14 cellular contexts compared by ENCODE assay signal in the genomic region with DNA sequence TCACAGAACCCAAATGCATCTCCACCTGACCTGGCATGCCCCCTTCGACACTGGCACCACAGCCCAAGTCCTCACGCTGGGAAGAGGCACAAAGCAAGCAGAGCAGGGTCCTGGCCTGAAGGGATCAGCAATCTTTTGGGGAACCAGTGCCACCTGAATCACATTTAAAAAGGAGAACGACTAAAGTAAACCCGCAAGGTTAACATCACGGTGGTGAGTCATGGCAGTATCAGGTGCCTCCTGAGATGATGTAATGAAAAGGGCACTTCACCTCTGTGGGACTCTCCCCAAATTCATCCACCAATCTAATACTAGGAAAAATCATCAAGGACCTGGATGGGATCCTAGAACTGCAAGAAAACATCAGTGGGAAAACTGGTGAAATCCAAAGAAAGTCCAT. TPM values are rescaled to one million over a fixed set of nuclear protein-coding genes. Genes with fewer than 3 reads are reported as not detected.
DNase-seq lines count a peak whose midpoint lies in the region; ATAC-seq and TF ChIP-seq lines count a peak whose summit lies in the region.
"Had no signal": no experiment of that assay in that cellular context is flagged by ENCODE, and none has a peak within 500 bp of the region (broad histone marks: within the 10 kb centered on the region; RNA-seq: fewer than 3 reads in every experiment).

No MANE protein-coding gene starts in this region.

- TF ChIP-seq POLR2A in transverse colon (IDR thresholded peaks at IDR 0.05), result no peak

- H3K9me3 Mint-ChIP-seq in activated CD4-positive, alpha-beta memory T cell treated with anti-CD3 and anti-CD28 coated beads for 36 hours, result peaks cover 5% of the 10 kb centered on the region
- H3K9me3 Mint-ChIP-seq in activated CD4-positive, alpha-beta memory T cell treated with anti-CD3 and anti-CD28 coated beads, Interleukin-2, amount 10 ng/mL, durations not matched to agents 7 days and 5 days, result peaks cover 7% of the 10 kb centered on the region
- peaks cover 2% of the 10 kb centered on the region for H3K9me3 Mint-ChIP-seq in activated naive CD8-positive, alpha-beta T cell treated with anti-CD3 and anti-CD28 coated beads for 36 hours
- H3K9me3 Mint-ChIP-seq: natural killer cell treated with Interleukin-12 subunit alpha and Interleukin-12 subunit beta and Interleukin-15 and Interleukin-18, amount 100 ng/mL, for 72 hours had no signal

- H3K4me3 Mint-ChIP-seq in activated CD4-positive, alpha-beta memory T cell treated with anti-CD3 and anti-CD28 coated beads for 36 hours, result no peak overlapping the region
- no peak overlapping the region for H3K4me3 Mint-ChIP-seq in activated CD4-positive, alpha-beta memory T cell treated with anti-CD3 and anti-CD28 coated beads, Interleukin-2, amount 10 ng/mL, durations not matched to agents 7 days and 5 days
- no peak overlapping the region for H3K4me3 Mint-ChIP-seq in activated naive CD8-positive, alpha-beta T cell treated with anti-CD3 and anti-CD28 coated beads for 36 hours
- H3K4me3 Mint-ChIP-seq: natural killer cell treated with Interleukin-12 subunit alpha and Interleukin-12 subunit beta and Interleukin-15 and Interleukin-18, amount 100 ng/mL, for 72 hours had no signal

- peaks cover 8% of the 10 kb centered on the region for H3K36me3 Mint-ChIP-seq in activated CD4-positive, alpha-beta memory T cell treated with anti-CD3 and anti-CD28 coated beads for 36 hours
- peaks cover 19% of the 10 kb centered on the region for H3K36me3 Mint-ChIP-seq in activated CD4-positive, alpha-beta memory T cell treated with anti-CD3 and anti-CD28 coated beads, Interleukin-2, amount 10 ng/mL, durations not matched to agents 7 days and 5 days (ENCODE audit: low read depth)
- H3K36me3 Mint-ChIP-seq in activated naive CD8-positive, alpha-beta T cell treated with anti-CD3 and anti-CD28 coated beads for 36 hours, result peaks cover 22% of the 10 kb centered on the region
- H3K36me3 Mint-ChIP-seq: natural killer cell treated with Interleukin-12 subunit alpha and Interleukin-12 subunit beta and Interleukin-15 and Interleukin-18, amount 100 ng/mL, for 72 hours had no signal

- DNase-seq in activated CD4-positive, alpha-beta memory T cell treated with anti-CD3 and anti-CD28 coated beads for 36 hours, result peak; percentile 26
- no peak for DNase-seq in activated CD4-positive, alpha-beta memory T cell treated with anti-CD3 and anti-CD28 coated beads, Interleukin-2, amount 10 ng/mL, durations not matched to agents 7 days and 5 days
- DNase-seq in activated naive CD8-positive, alpha-beta T cell treated with anti-CD3 and anti-CD28 coated beads for 36 hours, result no peak
- DNase-seq in lower lobe of right lung (no peak), transverse colon (no peak), posterior cingulate gyrus (no peak), ascending aorta (ENCODE audit: low spot score in 2 of 2) (no peak)
- DNase-seq in stimulated activated CD4-positive, alpha-beta T cell treated with anti-CD3 and anti-CD28 coated beads, Interleukin-4, amount 100 ng/mL, for 4 hours, result no peak
- DNase-seq: effector memory CD4-positive, alpha-beta T cell; head of caudate nucleus; NCI-H1694 treated with DMSO at 0.1 percent for 48 hours; SK-N-SH; small intestine had no signal

- 88 to 92% methylated on average over 2 to 5 of the region's 5 CpGs for WGBS in transverse colon (ENCODE audit: low coverage in 1 of 2), 2 donors

- no peaks in the 10 kb centered on the region for H3K36me3 ChIP-seq in lower lobe of right lung
- H3K36me3 ChIP-seq in transverse colon, result no peaks in the 10 kb centered on the region
- H3K36me3 ChIP-seq in ascending aorta, result peaks cover 0 to 18% of the 10 kb centered on the region in 2 donors

- intact Hi-C loops in activated CD4-positive, alpha-beta memory T cell treated with anti-CD3 and anti-CD28 coated beads for 36 hours (cut with micrococcal nuclease), result no loop called here
- intact Hi-C loops in lower lobe of right lung (cut with DNase I), result no loop called here
- intact Hi-C loops in transverse colon (cut with DNase I; ENCODE audit: low total_unique reads), result no loop called here
- intact Hi-C loops in posterior cingulate gyrus (cut with DNase I), result no loop called here
- intact Hi-C loops in ascending aorta (cut with DNase I), result no loop called here

- H3K27me3 ChIP-seq in lower lobe of right lung (ENCODE audit: low read depth) (no peaks in the 10 kb centered on the region), transverse colon (no peaks in the 10 kb centered on the region), ascending aorta (no peaks in the 10 kb centered on the region)

- ATAC-seq in lower lobe of right lung, result peak; percentile 81 to 87

- TF ChIP-seq CTCF in lower lobe of right lung (IDR thresholded peaks at IDR 0.05), result no peak
- no peak for TF ChIP-seq CTCF in transverse colon (IDR thresholded peaks at IDR 0.05)
- no peak for TF ChIP-seq CTCF in ascending aorta (IDR thresholded peaks at IDR 0.05)

- no peaks in the 10 kb centered on the region for H3K27me3 Mint-ChIP-seq in activated CD4-positive, alpha-beta memory T cell treated with anti-CD3 and anti-CD28 coated beads for 36 hours
- no peaks in the 10 kb centered on the region for H3K27me3 Mint-ChIP-seq in activated CD4-positive, alpha-beta memory T cell treated with anti-CD3 and anti-CD28 coated beads, Interleukin-2, amount 10 ng/mL, durations not matched to agents 7 days and 5 days
- H3K27me3 Mint-ChIP-seq in activated naive CD8-positive, alpha-beta T cell treated with anti-CD3 and anti-CD28 coated beads for 36 hours, result no peaks in the 10 kb centered on the region
- H3K27me3 Mint-ChIP-seq: natural killer cell treated with Interleukin-12 subunit alpha and Interleukin-12 subunit beta and Interleukin-15 and Interleukin-18, amount 100 ng/mL, for 72 hours had no signal

- TF ChIP-seq EP300 in transverse colon (IDR thresholded peaks at IDR 0.05; ENCODE audit: low read depth), result no peak

- H3K4me3 ChIP-seq in lower lobe of right lung, result no peak overlapping the region
- H3K4me3 ChIP-seq in transverse colon, result no peak overlapping the region
- H3K4me3 ChIP-seq in ascending aorta, result no peak overlapping the region

- H3K9me3 ChIP-seq in lower lobe of right lung (no peaks in the 10 kb centered on the region), transverse colon (no peaks in the 10 kb centered on the region), ascending aorta (no peaks in the 10 kb centered on the region)
- H3K9me3 ChIP-seq: SK-N-SH had no signal

- H3K4me1 ChIP-seq in lower lobe of right lung (peaks cover 43% of the 10 kb centered on the region), transverse colon (peaks cover 27 to 70% (median 35%) of the 10 kb centered on the region in 4 donors), ascending aorta (peaks cover 0 to 25% of the 10 kb centered on the region in 2 donors)

- H3K27ac ChIP-seq in lower lobe of right lung, result peak overlapping the region; percentile 49
- peak overlapping the region; percentile 13 to 35 (median 20) for H3K27ac ChIP-seq in transverse colon
- H3K27ac ChIP-seq in ascending aorta, result no peak overlapping the region

- CTCF ChIA-PET in activated CD4-positive, alpha-beta memory T cell treated with anti-CD3 and anti-CD28 coated beads for 36 hours (lab: Charles Lee), result no interaction called here
- CTCF ChIA-PET in activated CD4-positive, alpha-beta memory T cell treated with anti-CD3 and anti-CD28 coated beads, Interleukin-2, amount 10 ng/mL, durations not matched to agents 7 days and 5 days (lab: Charles Lee), result no interaction called here

- H3K4me1 Mint-ChIP-seq in activated CD4-positive, alpha-beta memory T cell treated with anti-CD3 and anti-CD28 coated beads for 36 hours (ENCODE audit: low read depth), result peaks cover 40% of the 10 kb centered on the region
- H3K4me1 Mint-ChIP-seq in activated CD4-positive, alpha-beta memory T cell treated with anti-CD3 and anti-CD28 coated beads, Interleukin-2, amount 10 ng/mL, durations not matched to agents 7 days and 5 days, result peaks cover 19% of the 10 kb centered on the region
- peaks cover 43% of the 10 kb centered on the region for H3K4me1 Mint-ChIP-seq in activated naive CD8-positive, alpha-beta T cell treated with anti-CD3 and anti-CD28 coated beads for 36 hours

- no peak overlapping the region for H3K27ac Mint-ChIP-seq in activated CD4-positive, alpha-beta memory T cell treated with anti-CD3 and anti-CD28 coated beads for 36 hours
- H3K27ac Mint-ChIP-seq in activated CD4-positive, alpha-beta memory T cell treated with anti-CD3 and anti-CD28 coated beads, Interleukin-2, amount 10 ng/mL, durations not matched to agents 7 days and 5 days, result no peak overlapping the region
- peak overlapping the region; percentile 54 for H3K27ac Mint-ChIP-seq in activated naive CD8-positive, alpha-beta T cell treated with anti-CD3 and anti-CD28 coated beads for 36 hours
- H3K27ac Mint-ChIP-seq: natural killer cell treated with Interleukin-12 subunit alpha and Interleukin-12 subunit beta and Interleukin-15 and Interleukin-18, amount 100 ng/mL, for 72 hours had no signal

- POLR2A ChIA-PET in activated CD4-positive, alpha-beta memory T cell treated with anti-CD3 and anti-CD28 coated beads for 36 hours (lab: Charles Lee), result no interaction called here
- POLR2A ChIA-PET in activated CD4-positive, alpha-beta memory T cell treated with anti-CD3 and anti-CD28 coated beads, Interleukin-2, amount 10 ng/mL, durations not matched to agents 7 days and 5 days (lab: Charles Lee), result no interaction called here

- in situ Hi-C loops in transverse colon (cut with MboI; ENCODE audit: low pct_ligation_motif_present in 1 of 4, low pct_unique_long_range_greater_than_20kb in 1 of 4, low sequenced_read_pairs in 3 of 4), result no loop called here

RNA-seq across cellular contexts. Expression of a gene that starts 44.9 kb away (rescaled TPM):
- 10 to 100 TPM; 35.0 to 35.9 TPM for total RNA-seq in activated CD4-positive, alpha-beta memory T cell treated with anti-CD3 and anti-CD28 coated beads for 36 hours
- total RNA-seq in activated CD4-positive, alpha-beta memory T cell treated with anti-CD3 and anti-CD28 coated beads, Interleukin-2, amount 10 ng/mL, durations not matched to agents 7 days and 5 days, result 10 to 100 TPM; 33.5 to 35.1 TPM
- total RNA-seq in activated naive CD8-positive, alpha-beta T cell treated with anti-CD3 and anti-CD28 coated beads for 36 hours, result 10 to 100 TPM; 30.2 to 34.6 TPM
- 104 TPM for total RNA-seq in lower lobe of right lung
- total RNA-seq in transverse colon, result 100 to 1,000 TPM in 3 of 4 donors, 10 to 100 TPM in 1; 53.9 to 250 (median 198) TPM
- total RNA-seq in ascending aorta, result 95.5 TPM

Comparison
In these comparisons a context has a peak if more than half of its experiments do, and no peak if none do; other contexts are left out.
1. H3K27ac ChIP-seq: peak in lower lobe of right lung (single experiment) and transverse colon (4 of 4); none in ascending aorta (0 of 2).